ENCODE assay signal across 6 cellular contexts in the genomic region with DNA sequence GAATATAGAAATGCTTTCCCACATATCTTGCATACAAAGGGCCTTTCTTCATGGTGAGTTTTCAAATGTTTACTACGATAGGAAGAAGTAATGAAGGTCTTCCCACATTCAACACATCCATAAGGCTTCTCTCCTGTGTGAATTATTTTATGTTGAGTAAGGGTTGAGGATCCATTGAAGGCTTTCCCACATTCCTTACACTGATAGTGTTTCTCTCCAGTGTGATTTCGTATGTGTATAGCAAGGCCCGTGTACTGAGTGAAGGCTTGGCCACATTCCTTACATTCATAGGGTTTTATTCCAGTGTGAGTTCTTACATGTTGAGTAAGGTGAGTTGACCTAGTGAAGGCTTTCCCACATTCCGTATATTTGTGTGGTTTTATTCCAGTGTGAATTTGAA. TPM values are rescaled to one million over a fixed set of nuclear protein-coding genes. Genes with fewer than 3 reads are reported as not detected.
DNase-seq lines count a peak whose midpoint lies in the region; ATAC-seq, FAIRE-seq and TF ChIP-seq lines count a peak whose summit lies in the region.
"Not testable (repeated sequence)": the region's sequence is repeated elsewhere in the genome, so short reads cannot be mapped to it uniquely, and the experiment has no call there.

No MANE protein-coding gene starts in this region.

- CTCF ChIA-PET in HEK293 (lab: Yijun Ruan, JAX); K562 (lab: Yijun Ruan, JAX; ENCODE audit: low intra/inter-chr PET ratio); H1 (lab: Charles Lee; ENCODE audit: partially characterized antibody): not testable (repeated sequence)

- H4K20me1 ChIP-seq in astrocyte (ENCODE audit: insufficient read depth, low read length); K562 (replicated peaks; ENCODE audit: control insufficient read depth, insufficient read depth, low read length); H1 (replicated peaks in 1 of 2; ENCODE audit: control insufficient read depth in 1 of 2, insufficient read depth in 2 of 2, low read length in 2 of 2): not testable (repeated sequence)

- not testable (repeated sequence) for H3K4me1 ChIP-seq in HEK293 (ENCODE audit: control insufficient read depth, insufficient read depth, low read length); astrocyte (ENCODE audit: insufficient read depth, low read length); K562 (replicated peaks in 1 of 2; ENCODE audit: control insufficient read depth in 2 of 2, insufficient read depth in 2 of 2, low read length in 2 of 2); H1 (replicated peaks in 1 of 4; ENCODE audit: control insufficient read depth in 3 of 4, insufficient read depth in 4 of 4, low read length in 3 of 4)

- not testable (repeated sequence) for H3K36me3 Mint-ChIP-seq in astrocyte (ENCODE audit: low read depth, unreplicated experiment)

- H3K4me1 Mint-ChIP-seq in astrocyte (ENCODE audit: low read depth, unreplicated experiment), result not testable (repeated sequence)

- not testable (repeated sequence) for H2AK5ac ChIP-seq in H1 (ENCODE audit: low read depth, low read length)

- not testable (repeated sequence) for H2BK120ac ChIP-seq in H1 (replicated peaks; ENCODE audit: low read depth, low read length)

- POLR2A ChIA-PET in HEK293 (lab: Yijun Ruan, JAX); K562 (lab: Yijun Ruan, JAX); H1 (lab: Charles Lee; ENCODE audit: partially characterized antibody): not testable (repeated sequence)

- not testable (repeated sequence) for H3K9me3 ChIP-seq in HEK293 (ENCODE audit: control insufficient read depth, insufficient read depth, low read depth, low read length); astrocyte (ENCODE audit: insufficient read depth, low read depth, low read length); K562 (replicated peaks; ENCODE audit: control insufficient read depth, insufficient read depth, low read depth, low read length)
- peaks cover 15 to 22% of the 10 kb centered on the region in 2 experiments for H3K9me3 ChIP-seq in H1 (ENCODE audit: insufficient read depth in 2 of 2, low read depth in 1 of 2, low read length in 1 of 2)

- whole genome bisulfite sequencing in K562 (ENCODE audit: insufficient coverage, low coverage, missing lambda C conversion rate), result 2% methylated on average over 4 of the region's 4 CpGs
- 85% methylated on average over 4 of the region's 4 CpGs; no CpG with 5 or more reads in 1 of the 2 experiments for WGBS in H1 (ENCODE audit: extremely low coverage in 1 of 2, insufficient coverage in 1 of 2, insufficient read length in 1 of 2, insufficient replicate concordance in 2 of 2, low coverage in 1 of 2, low lambda C conversion rate in 2 of 2, missing lambda C conversion rate in 1 of 2), 2 experiments

- not testable (repeated sequence) for H4K5ac ChIP-seq in H1 (ENCODE audit: insufficient read length, low read depth, low read length)

- not testable (repeated sequence) for H2BK5ac ChIP-seq in H1 (ENCODE audit: low read depth, low read length)

- not testable (repeated sequence) for H2BK15ac ChIP-seq in H1 (ENCODE audit: low read length)

- in situ Hi-C loops in K562 (cut with MboI), result not testable (repeated sequence)

- not testable (repeated sequence) for TF ChIP-seq EP300 in K562 (IDR thresholded peaks at IDR 0.05; ENCODE audit: low read length); H1 (IDR thresholded peaks at IDR 0.05; ENCODE audit: borderline replicate concordance in 1 of 2, low read depth in 2 of 2, low read length in 2 of 2)

- H3K27ac ChIP-seq in HEK293 (ENCODE audit: extremely low read depth, low read depth, low read length); astrocyte (ENCODE audit: low read depth, low read length); K562 (ENCODE audit: extremely low read depth, low read depth, low read length); H1 (ENCODE audit: low read depth, low read length): not testable (repeated sequence)
- peak overlapping the region; percentile 9 for H3K27ac ChIP-seq in epithelial cell of prostate

- H2AFZ ChIP-seq in astrocyte (ENCODE audit: low read depth, low read length); K562 (ENCODE audit: low read depth, low read length); H1 (ENCODE audit: low read length): not testable (repeated sequence)

- BruUV-seq in K562 (replicated peaks; lab: Mats Ljungman, UMichigan), result not testable (repeated sequence)

- not testable (repeated sequence) for H3K27me3 ChIP-seq in astrocyte (ENCODE audit: insufficient read depth, low read length); K562 (ENCODE audit: control insufficient read depth in 2 of 2, insufficient read depth in 2 of 2, low read length in 2 of 2); H1 (replicated peaks in 1 of 4; ENCODE audit: control insufficient read depth in 3 of 4, extremely low read depth in 1 of 4, insufficient read depth in 3 of 4, low read length in 3 of 4)

- not testable (repeated sequence) for H3K27me3 Mint-ChIP-seq in astrocyte (ENCODE audit: low read depth, unreplicated experiment)

- not testable (repeated sequence) for H2BK12ac ChIP-seq in H1 (ENCODE audit: low read depth, low read length)

- H2BK20ac ChIP-seq in H1 (ENCODE audit: low read length), result not testable (repeated sequence)

- not testable (repeated sequence) for H3K18ac ChIP-seq in H1 (ENCODE audit: extremely low read depth, low read length)

- H3K4ac ChIP-seq in H1 (replicated peaks; ENCODE audit: insufficient read length, low read depth, low read length), result not testable (repeated sequence)

- H3K56ac ChIP-seq in H1 (replicated peaks; ENCODE audit: insufficient read length, low read depth, low read length), result not testable (repeated sequence)

- H4K91ac ChIP-seq in H1 (replicated peaks; ENCODE audit: insufficient read length, low read length), result not testable (repeated sequence)

- FAIRE-seq in astrocyte (lab: Jason Lieb, UNC); K562 (lab: Jason Lieb, UNC); H1 (lab: Jason Lieb, UNC): not testable (repeated sequence)
- FAIRE-seq in urothelium cell line (lab: Jason Lieb, UNC), result peak; percentile 65

- H3K79me1 ChIP-seq in H1 (ENCODE audit: low read depth, low read length), result not testable (repeated sequence)

- not testable (repeated sequence) for TF ChIP-seq POLR2A in K562 (conservative IDR thresholded peaks at IDR 0.05); H1 (IDR thresholded peaks at IDR 0.05; ENCODE audit: control extremely low read depth in 1 of 2, low read depth in 2 of 2, low read length in 2 of 2)

- not testable (repeated sequence) for H3K23me2 ChIP-seq in H1 (ENCODE audit: low read depth, low read length)

- not testable (repeated sequence) for H3K4me3 Mint-ChIP-seq in astrocyte (ENCODE audit: unreplicated experiment)

- TF ChIP-seq CTCF in HEK293 (tag by site-specific recombination; IDR thresholded peaks at IDR 0.05); astrocyte (IDR thresholded peaks at IDR 0.05; ENCODE audit: insufficient read depth, low read depth, low read length); K562 (IDR thresholded peaks at IDR 0.05 in 2 of 3, conservative IDR thresholded peaks at IDR 0.05 in 1 of 3; ENCODE audit: insufficient read depth in 2 of 3, low read depth in 1 of 3, low read length in 3 of 3); H1 (IDR thresholded peaks at IDR 0.05; ENCODE audit: control extremely low read depth in 1 of 3, insufficient read depth in 1 of 3, low read depth in 1 of 3, low read length in 3 of 3): not testable (repeated sequence)

- H3K23ac ChIP-seq in H1 (ENCODE audit: insufficient read length), result not testable (repeated sequence)

- H3K27ac Mint-ChIP-seq in astrocyte (ENCODE audit: unreplicated experiment), result peak overlapping the region; percentile 66

- not testable (repeated sequence) for H3K79me2 ChIP-seq in astrocyte (ENCODE audit: insufficient read depth, low read length); K562 (ENCODE audit: control insufficient read depth, insufficient read depth, low read length); H1 (ENCODE audit: control insufficient read depth in 1 of 2, insufficient read depth in 2 of 2, low read length in 2 of 2)

- peaks cover 30% of the 10 kb centered on the region for H3K9me3 Mint-ChIP-seq in astrocyte (ENCODE audit: unreplicated experiment)

- not testable (repeated sequence) for ATAC-seq in K562

- not testable (repeated sequence) for H3K14ac ChIP-seq in H1 (ENCODE audit: insufficient read length)

- TF ChIP-seq RAD21 in K562 (CRISPR knock-in tag; conservative IDR thresholded peaks at IDR 0.05 in 1 of 2, IDR thresholded peaks at IDR 0.05 in 1 of 2); H1 (IDR thresholded peaks at IDR 0.05 in 1 of 2, conservative IDR thresholded peaks at IDR 0.05 in 1 of 2; ENCODE audit: low read depth in 2 of 2, low read length in 2 of 2): not testable (repeated sequence)

- H3K9ac ChIP-seq in astrocyte (ENCODE audit: low read length); K562 (ENCODE audit: insufficient read depth in 1 of 2, low read depth in 2 of 2, low read length in 2 of 2); H1 (replicated peaks in 1 of 4; ENCODE audit: extremely low read depth in 1 of 4, low read depth in 3 of 4, low read length in 3 of 4): not testable (repeated sequence)

- not testable (repeated sequence) for H3K9me1 ChIP-seq in K562 (ENCODE audit: control insufficient read depth, insufficient read depth, low read length)

- not testable (repeated sequence) for H3K4me2 ChIP-seq in astrocyte (ENCODE audit: low read length); K562 (ENCODE audit: insufficient read depth, low read length); H1 (ENCODE audit: insufficient read depth in 1 of 2, low read depth in 2 of 2, low read length in 2 of 2)

- not testable (repeated sequence) for H3K4me3 ChIP-seq in HEK293 (ENCODE audit: low read depth, low read length); astrocyte (ENCODE audit: insufficient read depth, low read depth, low read length); K562; H1 (ENCODE audit: extremely low read depth in 1 of 4, insufficient read depth in 2 of 4, low read depth in 3 of 4, low read length in 4 of 4)

- not testable (repeated sequence) for H4K8ac ChIP-seq in H1 (ENCODE audit: extremely low read depth, insufficient read depth, low read length)

- intact Hi-C loops in K562 (cut with micrococcal nuclease), result not testable (repeated sequence)

- not testable (repeated sequence) for DNase-seq in astrocyte (ENCODE audit: low read depth); K562 (ENCODE audit: extremely low read depth in 1 of 4, low spot score in 3 of 4); H1 (ENCODE audit: low read depth in 1 of 2, low spot score in 2 of 2); epithelial cell of prostate (ENCODE audit: low read depth, low spot score); urothelium cell line (ENCODE audit: low spot score)

- H3K36me3 ChIP-seq in HEK293 (ENCODE audit: control insufficient read depth in 2 of 2, insufficient read depth in 1 of 2, low read length in 2 of 2); astrocyte (ENCODE audit: insufficient read depth, low read length); K562 (ENCODE audit: control insufficient read depth, insufficient read depth, low read length); H1 (ENCODE audit: control insufficient read depth in 2 of 4, insufficient read depth in 4 of 4, low read length in 3 of 4): not testable (repeated sequence)

RNA-seq across cellular contexts. Expression of gene ZNF562, which starts 15.4 kb away (rescaled TPM):
- total RNA-seq in astrocyte (21.7 and 26.2 TPM in 2 replicates), K562 (2014; rRNA removed) (20.8 and 24.0 TPM in 2 replicates), K562 (2014; rRNA removed; fragmentation: Illumina TruSeq; extraction: Trizol) (46.9 and 51.0 TPM in 2 replicates), K562 (2015; rRNA removed; fragmentation: Illumina TruSeq; extraction: Trizol) (36.1 and 39.7 TPM in 2 replicates), K562 (2021) (31.5 and 34.3 TPM in 2 replicates)
- total RNA-seq in K562 (2011; cell fraction: chromatin; rRNA removed; ENCODE audit: low replicate concordance), result 55.9 and 96.8 TPM in 2 replicates
- total RNA-seq in K562 (2011; cell fraction: nucleolus; rRNA removed), result 46.9 and 49.9 TPM in 2 replicates
- 65.7 and 90.8 TPM in 2 replicates for total RNA-seq in K562 (2011; cell fraction: nucleoplasm; rRNA removed)
- polyA plus RNA-seq in K562 (2011; rRNA removed) (32.8 and 33.9 TPM in 2 replicates), K562 (2014; fragmentation: Illumina TruSeq; extraction: Trizol) (17.9 and 18.4 TPM in 2 replicates), K562 (2014; fragmentation: Nextera tagmentation; extraction: Ambion mirVana) (10 to 100 TPM; 11.8 to 15.1 TPM), K562 (2014; rRNA removed) (13.1 and 17.1 TPM in 2 replicates), H1 (2011; rRNA removed) (0.12 and 0.20 TPM in 2 replicates)
- 8.8 and 16.8 TPM in 2 replicates for polyA plus RNA-seq in K562 (2011; cell fraction: cytosol; rRNA removed)
- polyA plus RNA-seq in K562 (2011; cell fraction: nucleus; rRNA removed), result 20.2 and 23.6 TPM in 2 replicates
- polyA plus RNA-seq in K562 (2012), result 8.5 and 11.4 TPM in 2 replicates
- 120 and 125 TPM in 2 replicates for polyA minus RNA-seq in K562 (2011; rRNA and poly(A)+ RNA removed)
- 30.3 and 53.3 TPM in 2 replicates for polyA minus RNA-seq in K562 (2011; cell fraction: cytosol; rRNA and poly(A)+ RNA removed)
- polyA minus RNA-seq in K562 (2011; cell fraction: nucleus; rRNA and poly(A)+ RNA removed), result 36.4 and 38.7 TPM in 2 replicates
- total RNA-seq in H1 (2021; fragmentation: NEBNext Ultra II Directional; extraction: Animal tissue kit (Norgen Biotek cat#: 25700)), result 2.5 and 2.6 TPM in 2 replicates
- polyA plus RNA-seq in H1 (2011; cell fraction: cytosol; rRNA removed), result 0.06 TPM
- polyA plus RNA-seq in H1 (2011; cell fraction: nucleus; rRNA removed), result 0.21 TPM
- 0.83 to 2.3 TPM (median 1.2 TPM) in 4 replicates for polyA plus RNA-seq in H1 (2012, experiment 1 of 2)
- polyA plus RNA-seq in H1 (2012, experiment 2 of 2), result 0.16 TPM
- 13.5 TPM for polyA plus RNA-seq in H1 (2013, experiment 1 of 2)
- polyA plus RNA-seq in H1 (2013, experiment 2 of 2), result 12.4 TPM
- 0.13 and 0.44 TPM in 2 replicates for polyA minus RNA-seq in H1 (2011; rRNA and poly(A)+ RNA removed)
- polyA minus RNA-seq in H1 (2011; cell fraction: cytosol; rRNA and poly(A)+ RNA removed), result not detected
- polyA minus RNA-seq in H1 (2011; cell fraction: nucleus; rRNA and poly(A)+ RNA removed), result 0.10 TPM
